In genomic region chr17:4944554-4945175, GRCh38 we compare ENCODE assay signal across 8 cellular contexts. TPM values are rescaled to one million over a fixed set of nuclear protein-coding genes. Genes with fewer than 3 reads are reported as not detected.
DNase-seq lines count a peak whose midpoint lies in the region; ATAC-seq, FAIRE-seq and TF ChIP-seq lines count a peak whose summit lies in the region.

No MANE protein-coding gene starts in this region.

- H3K9ac ChIP-seq in H1 (replicated peaks in 1 of 4; ENCODE audit: extremely low read depth in 1 of 4, low read depth in 3 of 4, low read length in 3 of 4), result no peak overlapping the region; a peak in 1 of 7 replicates

- CTCF ChIA-PET in H1 (lab: Charles Lee; ENCODE audit: partially characterized antibody), result interaction anchor here (1.5 kb wide), 1 partner anchor 36 kb away, joined by 5 read pairs; no protein-coding TSS in a partner anchor

- H2BK20ac ChIP-seq in H1 (ENCODE audit: low read length), result no peak overlapping the region

- no peak overlapping the region for H2BK15ac ChIP-seq in H1 (ENCODE audit: low read length)

- no peaks in the 10 kb centered on the region for H3K9me2 ChIP-seq in DOHH2 (replicated peaks; ENCODE audit: control insufficient read depth, low read length)

- H3K4me1 ChIP-seq in DOHH2 (ENCODE audit: control insufficient read depth, low read length), result peaks cover 61% of the 10 kb centered on the region
- H3K4me1 ChIP-seq in H1 (replicated peaks in 1 of 4; ENCODE audit: control insufficient read depth in 3 of 4, insufficient read depth in 4 of 4, low read length in 3 of 4), result peaks cover 3 to 10% (median 5%) of the 10 kb centered on the region in 4 experiments; a peak in 6 of 7 replicates

- H3K79me1 ChIP-seq in H1 (ENCODE audit: low read depth, low read length), result peaks cover 2% of the 10 kb centered on the region; the same call in 1 of the 2 replicates

- no peak overlapping the region for H3K18ac ChIP-seq in H1 (ENCODE audit: extremely low read depth, low read length)

- FAIRE-seq in H1 (lab: Jason Lieb, UNC), result no peak

- no peak overlapping the region for H3K23ac ChIP-seq in H1 (ENCODE audit: insufficient read length)

- no peak overlapping the region for H2BK120ac ChIP-seq in H1 (replicated peaks; ENCODE audit: low read depth, low read length)

- DNase-seq in H1 (ENCODE audit: low read depth in 1 of 2, low spot score in 2 of 2) (no peak), progenitor cell of endocrine pancreas (ENCODE audit: low spot score, unreplicated experiment) (no peak), DMS 273 treated with DMSO at 0.1 percent for 48 hours (lab: John Stamatoyannopoulos, UW) (no peak), superior temporal gyrus (ENCODE audit: extremely low spot score) (no peak)

- H3K9me3 ChIP-seq in DOHH2 (ENCODE audit: control insufficient read depth, insufficient read depth, low read length) (no peaks in the 10 kb centered on the region), H1 (ENCODE audit: insufficient read depth in 2 of 2, low read depth in 1 of 2, low read length in 1 of 2) (no peaks in the 10 kb centered on the region)

- TF ChIP-seq CTCF in DOHH2 (IDR thresholded peaks at IDR 0.05; ENCODE audit: low read depth, low read length, poor library complexity, severe bottlenecking) (no peak), H1 (IDR thresholded peaks at IDR 0.05; ENCODE audit: control extremely low read depth in 1 of 3, insufficient read depth in 1 of 3, low read depth in 1 of 3, low read length in 3 of 3) (no peak), progenitor cell of endocrine pancreas (IDR thresholded peaks at IDR 0.05; ENCODE audit: unreplicated experiment) (no peak)

- no peaks in the 10 kb centered on the region for H3K9me3 Mint-ChIP-seq in progenitor cell of endocrine pancreas (ENCODE audit: low read depth)

- no peaks in the 10 kb centered on the region for H3K27me3 Mint-ChIP-seq in progenitor cell of endocrine pancreas

- H3K27ac ChIP-seq in DOHH2 (ENCODE audit: low read depth, low read length) (peak overlapping the region; percentile 99), H1 (ENCODE audit: low read depth, low read length) (peak overlapping the region; percentile 33; the same call in 1 of the 2 replicates)

- H3K4me2 ChIP-seq in DOHH2 (ENCODE audit: low read length) (peak overlapping the region; percentile 94), H1 (ENCODE audit: insufficient read depth in 1 of 2, low read depth in 2 of 2, low read length in 2 of 2) (peak overlapping the region in 1 of 2 experiments; percentile 95; a peak in 1 of 4 replicates)

- no peak for TF ChIP-seq EP300 in H1 (IDR thresholded peaks at IDR 0.05; ENCODE audit: borderline replicate concordance in 1 of 2, low read depth in 2 of 2, low read length in 2 of 2)

- peak overlapping the region; percentile 48; the same call in 1 of the 2 replicates for H4K8ac ChIP-seq in H1 (ENCODE audit: extremely low read depth, insufficient read depth, low read length)

- TF ChIP-seq POLR2A in Raji (IDR thresholded peaks at IDR 0.05; ENCODE audit: insufficient read depth, low read depth, low read length) (0 out of 2 replicates have a peak, but pooled peaks have one; percentile 11), H1 (IDR thresholded peaks at IDR 0.05; ENCODE audit: control extremely low read depth in 1 of 2, low read depth in 2 of 2, low read length in 2 of 2) (peak in 1 of 2 experiments; percentile 83; a peak in 2 of 3 replicates)

- H3K36me3 Mint-ChIP-seq in progenitor cell of endocrine pancreas (ENCODE audit: insufficient read depth), result peaks cover 8% of the 10 kb centered on the region

- H3K27ac Mint-ChIP-seq in progenitor cell of endocrine pancreas, result peak overlapping the region; percentile 26

- no peak overlapping the region for H4K5ac ChIP-seq in H1 (ENCODE audit: insufficient read length, low read depth, low read length)

- H2AK5ac ChIP-seq in H1 (ENCODE audit: low read depth, low read length), result no peak overlapping the region

- ATAC-seq in GM21737 (IDR thresholded peaks at IDR 0.05; ENCODE audit: unreplicated experiment) (no peak), HG03159 (IDR thresholded peaks at IDR 0.05; ENCODE audit: unreplicated experiment) (no peak)

- no peaks in the 10 kb centered on the region for H3K27me3 ChIP-seq in DOHH2 (ENCODE audit: control insufficient read depth, low read length)
- no peaks in the 10 kb centered on the region for H3K27me3 ChIP-seq in H1 (replicated peaks in 1 of 4; ENCODE audit: control insufficient read depth in 3 of 4, extremely low read depth in 1 of 4, insufficient read depth in 3 of 4, low read length in 3 of 4)

- peaks cover 81% of the 10 kb centered on the region for H3K36me3 ChIP-seq in DOHH2 (ENCODE audit: control insufficient read depth, low read length)
- H3K36me3 ChIP-seq in H1 (ENCODE audit: control insufficient read depth in 2 of 4, insufficient read depth in 4 of 4, low read length in 3 of 4), result peaks cover 8 to 42% (median 28%) of the 10 kb centered on the region in 4 experiments

- H2BK5ac ChIP-seq in H1 (ENCODE audit: low read depth, low read length), result no peak overlapping the region; the same call in 1 of the 2 replicates

- peaks cover 19% of the 10 kb centered on the region for H3K23me2 ChIP-seq in H1 (ENCODE audit: low read depth, low read length)

- 81% methylated on average over 8 of the region's 8 CpGs; no CpG with 5 or more reads in 1 of the 2 experiments for WGBS in H1 (ENCODE audit: extremely low coverage in 1 of 2, insufficient coverage in 1 of 2, insufficient read length in 1 of 2, insufficient replicate concordance in 2 of 2, low coverage in 1 of 2, low lambda C conversion rate in 2 of 2, missing lambda C conversion rate in 1 of 2), 2 experiments

- TF ChIP-seq RAD21 in H1 (IDR thresholded peaks at IDR 0.05 in 1 of 2, conservative IDR thresholded peaks at IDR 0.05 in 1 of 2; ENCODE audit: low read depth in 2 of 2, low read length in 2 of 2), result no peak

- H4K20me1 ChIP-seq in DOHH2 (ENCODE audit: control insufficient read depth, insufficient read depth, low read depth, low read length), result peaks cover 13% of the 10 kb centered on the region; the same call in 1 of the 2 replicates
- peaks cover 16 to 23% of the 10 kb centered on the region in 2 experiments for H4K20me1 ChIP-seq in H1 (replicated peaks in 1 of 2; ENCODE audit: control insufficient read depth in 1 of 2, insufficient read depth in 2 of 2, low read length in 2 of 2)

- H3K56ac ChIP-seq in H1 (replicated peaks; ENCODE audit: insufficient read length, low read depth, low read length), result no peak overlapping the region

- H3K4me1 Mint-ChIP-seq in progenitor cell of endocrine pancreas (ENCODE audit: low read depth), result peaks cover 28% of the 10 kb centered on the region

- no peak overlapping the region for H3K4ac ChIP-seq in H1 (replicated peaks; ENCODE audit: insufficient read length, low read depth, low read length)

- no peak overlapping the region for H2BK12ac ChIP-seq in H1 (ENCODE audit: low read depth, low read length)

- no peak overlapping the region for H4K91ac ChIP-seq in H1 (replicated peaks; ENCODE audit: insufficient read length, low read length)

- H3K4me3 ChIP-seq in DOHH2 (ENCODE audit: low read length), result peak overlapping the region; percentile 50
- no peak overlapping the region for H3K4me3 ChIP-seq in H1 (ENCODE audit: extremely low read depth in 1 of 4, insufficient read depth in 2 of 4, low read depth in 3 of 4, low read length in 4 of 4)

- peaks cover 80% of the 10 kb centered on the region for H3K79me2 ChIP-seq in DOHH2 (ENCODE audit: control insufficient read depth, low read length)
- peaks cover 8 to 57% of the 10 kb centered on the region in 2 experiments for H3K79me2 ChIP-seq in H1 (ENCODE audit: control insufficient read depth in 1 of 2, insufficient read depth in 2 of 2, low read length in 2 of 2)

- no peak overlapping the region for H2AFZ ChIP-seq in H1 (ENCODE audit: low read length)

- POLR2A ChIA-PET in H1 (lab: Charles Lee; ENCODE audit: partially characterized antibody), result interaction anchor here (0.6 to 32.4 kb wide), 12 partner anchors 2 to 213 kb away, joined by 3 to 987 read pairs (median 4); partner anchors contain the start of genes C17orf107, ENO3, MED11 and PFN1

- H3K14ac ChIP-seq in H1 (ENCODE audit: insufficient read length), result no peak overlapping the region

- H3K4me3 Mint-ChIP-seq in progenitor cell of endocrine pancreas (ENCODE audit: low read depth), result no peak overlapping the region

- peaks cover 71% of the 10 kb centered on the region for H3F3A ChIP-seq in DOHH2 (ENCODE audit: control insufficient read depth, insufficient read depth)

RNA-seq across cellular contexts. Expression of gene PFN1, which starts 3.7 kb away (rescaled TPM):
- total RNA-seq in H1 (2021; fragmentation: NEBNext Ultra II Directional; extraction: Animal tissue kit (Norgen Biotek cat#: 25700)), result 1,355 and 1,387 TPM in 2 replicates
- polyA plus RNA-seq in H1 (2011; rRNA removed), result 1,949 and 2,147 TPM in 2 replicates
- polyA plus RNA-seq in H1 (2011; cell fraction: cytosol; rRNA removed), result 1,309 TPM
- polyA plus RNA-seq in H1 (2011; cell fraction: nucleus; rRNA removed), result 1,023 TPM
- polyA plus RNA-seq in H1 (2012, experiment 1 of 2), result 1,911 to 2,058 TPM (median 2,001 TPM) in 4 replicates
- polyA plus RNA-seq in H1 (2012, experiment 2 of 2), result 2,250 TPM
- 1,621 TPM for polyA plus RNA-seq in H1 (2013, experiment 1 of 2)
- polyA plus RNA-seq in H1 (2013, experiment 2 of 2), result 1,713 TPM
- 375 and 437 TPM in 2 replicates for polyA minus RNA-seq in H1 (2011; rRNA and poly(A)+ RNA removed)
- polyA minus RNA-seq in H1 (2011; cell fraction: cytosol; rRNA and poly(A)+ RNA removed), result 1,836 TPM
- polyA minus RNA-seq in H1 (2011; cell fraction: nucleus; rRNA and poly(A)+ RNA removed), result 497 TPM
- total RNA-seq in progenitor cell of endocrine pancreas, result 372 and 404 TPM in 2 replicates

RNA-seq across cellular contexts. Expression of gene RNF167, which starts 4.6 kb away (rescaled TPM):
- 140 and 147 TPM in 2 replicates for total RNA-seq in H1 (2021; fragmentation: NEBNext Ultra II Directional; extraction: Animal tissue kit (Norgen Biotek cat#: 25700))
- 281 and 284 TPM in 2 replicates for polyA plus RNA-seq in H1 (2011; rRNA removed)
- 157 TPM for polyA plus RNA-seq in H1 (2011; cell fraction: cytosol; rRNA removed)
- 259 TPM for polyA plus RNA-seq in H1 (2011; cell fraction: nucleus; rRNA removed)
- polyA plus RNA-seq in H1 (2012, experiment 1 of 2), result 183 to 210 TPM (median 196 TPM) in 4 replicates
- 259 TPM for polyA plus RNA-seq in H1 (2012, experiment 2 of 2)
- 230 TPM for polyA plus RNA-seq in H1 (2013, experiment 1 of 2)
- 261 TPM for polyA plus RNA-seq in H1 (2013, experiment 2 of 2)
- polyA minus RNA-seq in H1 (2011; rRNA and poly(A)+ RNA removed), result 107 and 125 TPM in 2 replicates
- 101 TPM for polyA minus RNA-seq in H1 (2011; cell fraction: cytosol; rRNA and poly(A)+ RNA removed)
- polyA minus RNA-seq in H1 (2011; cell fraction: nucleus; rRNA and poly(A)+ RNA removed), result 69.3 TPM
- 97.4 and 106 TPM in 2 replicates for total RNA-seq in progenitor cell of endocrine pancreas

RNA-seq across cellular contexts. Expression of gene SLC25A11, which starts 4.8 kb away (rescaled TPM):
- 55.9 and 65.2 TPM in 2 replicates for total RNA-seq in H1 (2021; fragmentation: NEBNext Ultra II Directional; extraction: Animal tissue kit (Norgen Biotek cat#: 25700))
- 97.0 and 136 TPM in 2 replicates for polyA plus RNA-seq in H1 (2011; rRNA removed)
- polyA plus RNA-seq in H1 (2011; cell fraction: cytosol; rRNA removed), result 79.9 TPM
- 129 TPM for polyA plus RNA-seq in H1 (2011; cell fraction: nucleus; rRNA removed)
- 33.7 to 73.1 TPM (median 65.0 TPM) in 4 replicates for polyA plus RNA-seq in H1 (2012, experiment 1 of 2)
- polyA plus RNA-seq in H1 (2012, experiment 2 of 2), result 73.8 TPM
- 45.3 TPM for polyA plus RNA-seq in H1 (2013, experiment 1 of 2)
- 46.5 TPM for polyA plus RNA-seq in H1 (2013, experiment 2 of 2)
- polyA minus RNA-seq in H1 (2011; rRNA and poly(A)+ RNA removed), result 58.4 and 65.8 TPM in 2 replicates
- polyA minus RNA-seq in H1 (2011; cell fraction: cytosol; rRNA and poly(A)+ RNA removed), result 24.7 TPM
- 61.7 TPM for polyA minus RNA-seq in H1 (2011; cell fraction: nucleus; rRNA and poly(A)+ RNA removed)
- total RNA-seq in progenitor cell of endocrine pancreas, result 46.8 and 47.4 TPM in 2 replicates

RNA-seq across cellular contexts. Expression of gene ENO3, which starts 6.3 kb away (rescaled TPM):
- total RNA-seq in H1 (2021; fragmentation: NEBNext Ultra II Directional; extraction: Animal tissue kit (Norgen Biotek cat#: 25700)), result 24.1 and 25.7 TPM in 2 replicates
- polyA plus RNA-seq in H1 (2011; rRNA removed), result 25.0 and 36.4 TPM in 2 replicates
- 40.3 TPM for polyA plus RNA-seq in H1 (2011; cell fraction: cytosol; rRNA removed)
- 152 TPM for polyA plus RNA-seq in H1 (2011; cell fraction: nucleus; rRNA removed)
- polyA plus RNA-seq in H1 (2012, experiment 1 of 2), result 25.0 to 36.7 TPM (median 34.0 TPM) in 4 replicates
- 31.1 TPM for polyA plus RNA-seq in H1 (2012, experiment 2 of 2)
- 19.9 TPM for polyA plus RNA-seq in H1 (2013, experiment 1 of 2)
- polyA plus RNA-seq in H1 (2013, experiment 2 of 2), result 16.5 TPM
- 14.4 and 17.4 TPM in 2 replicates for polyA minus RNA-seq in H1 (2011; rRNA and poly(A)+ RNA removed)
- 12.0 TPM for polyA minus RNA-seq in H1 (2011; cell fraction: cytosol; rRNA and poly(A)+ RNA removed)
- 20.1 TPM for polyA minus RNA-seq in H1 (2011; cell fraction: nucleus; rRNA and poly(A)+ RNA removed)
- total RNA-seq in progenitor cell of endocrine pancreas, result 23.4 and 25.8 TPM in 2 replicates

RNA-seq across cellular contexts. Expression of gene GP1BA, which starts 12.6 kb away (rescaled TPM):
- total RNA-seq in H1 (2021; fragmentation: NEBNext Ultra II Directional; extraction: Animal tissue kit (Norgen Biotek cat#: 25700)), result not detected in 2 replicates
- polyA plus RNA-seq in H1 (2011; rRNA removed), result not detected in 2 replicates
- polyA plus RNA-seq in H1 (2011; cell fraction: cytosol; rRNA removed), result not detected
- polyA plus RNA-seq in H1 (2011; cell fraction: nucleus; rRNA removed), result not detected
- 1.6 to 3.1 TPM (median 2.6 TPM) in 4 replicates for polyA plus RNA-seq in H1 (2012, experiment 1 of 2)
- 1.2 TPM for polyA plus RNA-seq in H1 (2012, experiment 2 of 2)
- polyA plus RNA-seq in H1 (2013, experiment 1 of 2), result not detected
- not detected for polyA plus RNA-seq in H1 (2013, experiment 2 of 2)
- polyA minus RNA-seq in H1 (2011; rRNA and poly(A)+ RNA removed), result not detected in 2 replicates
- not detected for polyA minus RNA-seq in H1 (2011; cell fraction: cytosol; rRNA and poly(A)+ RNA removed)
- not detected for polyA minus RNA-seq in H1 (2011; cell fraction: nucleus; rRNA and poly(A)+ RNA removed)
- total RNA-seq in progenitor cell of endocrine pancreas, result not detected in 2 replicates
